Comparison of ENCODE assay signal across 8 cellular contexts in the genomic region with DNA sequence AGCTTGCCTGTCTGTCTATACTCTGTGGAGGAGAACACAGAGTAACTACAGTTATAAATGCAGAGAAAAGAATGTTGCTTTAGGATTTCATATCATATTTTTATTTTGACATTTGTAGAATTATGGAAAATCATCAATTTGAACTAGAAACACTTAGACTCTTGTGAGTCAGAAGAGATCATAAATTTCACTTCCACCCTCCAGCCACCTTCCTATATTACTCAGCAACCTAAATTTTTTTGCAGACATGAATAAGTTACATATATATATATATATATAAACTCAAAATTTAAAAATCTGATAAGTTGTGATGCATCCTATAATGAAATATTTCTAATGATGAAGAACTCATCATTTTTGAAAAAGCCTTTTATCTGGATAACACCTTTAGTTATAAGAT.
"Had no signal": no experiment of that assay in that cellular context is flagged by ENCODE, and none has a peak within 500 bp of the region (broad histone marks: within the 10 kb centered on the region; RNA-seq: fewer than 3 reads in every experiment).

No MANE protein-coding gene starts in this region.

- H2AFZ ChIP-seq: GM23248 had no signal

- ATAC-seq: HepG2, K562 had no signal

- FAIRE-seq: HepG2, K562 had no signal

- DNase-seq: GM23248, GOT3, H9, HCEC 1CT, KG1 had no signal

- H3K27ac ChIP-seq: GM23248, HL-60 had no signal

- H3K4me3 ChIP-seq: GM23248, K562 had no signal

- H3K9ac ChIP-seq: GM23248 had no signal
